In genomic region chr12:78087363-78087675, GRCh38 we compare ENCODE assay signal across 34 cellular contexts.
A peak's percentile ranks its signal among the peaks of the same experiment; 100 is the strongest.
DNase-seq lines count a peak whose midpoint lies in the region; ATAC-seq and TF ChIP-seq lines count a peak whose summit lies in the region.
"Had no signal": no experiment of that assay in that cellular context is flagged by ENCODE, and none has a peak within 500 bp of the region (broad histone marks: within the 10 kb centered on the region; RNA-seq: fewer than 3 reads in every experiment).

No MANE protein-coding gene starts in this region.

- DNase-seq in AG10803 (ENCODE audit: low read depth) (peak; percentile 51), LHCN-M2 (ENCODE audit: low read depth) (peak; percentile 32), dedifferentiated amniotic fluid mesenchymal stem cell (ENCODE audit: extremely low spot score) (peak; percentile 38), iris pigment epithelial cell (ENCODE audit: low read depth) (peak; percentile 43), progenitor cell of endocrine pancreas (ENCODE audit: low spot score, unreplicated experiment) (no peak), amygdala (lab: John Stamatoyannopoulos, UW) (no peak)
- DNase-seq: activated CD4-positive, alpha-beta memory T cell treated with anti-CD3 and anti-CD28 coated beads, Interleukin-2, amount 10 ng/mL, durations not matched to agents 7 days and 5 days; activated CD8-positive, alpha-beta memory T cell treated with anti-CD3 and anti-CD28 coated beads, Interleukin-2, amount 50 U/mL, for 4 hours; activated naive CD4-positive, alpha-beta T cell treated with anti-CD3 and anti-CD28 coated beads, Interleukin-2, amount 10 ng/mL, durations not matched to agents 7 days and 5 days; aorta; CD4-positive, alpha-beta T cell; effector memory CD8-positive, alpha-beta T cell; erythroblast; gastrocnemius medialis; H7; immature natural killer cell; left colon; mammary epithelial cell; NCI-H2029; NCI-H226; NCI-H69; nephron progenitor cell; pancreas; PC-9; retina; small intestine; stimulated activated naive CD4-positive, alpha-beta T cell; upper lobe of right lung had no signal

- ATAC-seq in GM19351 (IDR thresholded peaks at IDR 0.05; ENCODE audit: unreplicated experiment) (no peak), GM18858 (IDR thresholded peaks at IDR 0.05; ENCODE audit: unreplicated experiment) (no peak)
- ATAC-seq: activated T-helper 17 cell treated with anti-CD3 and anti-CD28 coated beads, Interleukin-2, amount 50 U/mL, for 72 hours; effector memory CD8-positive, alpha-beta T cell; gastrocnemius medialis; left colon; pancreas; upper lobe of right lung had no signal

- no peak overlapping the region for H3K4me3 Mint-ChIP-seq in progenitor cell of endocrine pancreas (ENCODE audit: low read depth)
- H3K4me3 Mint-ChIP-seq: activated CD4-positive, alpha-beta memory T cell treated with anti-CD3 and anti-CD28 coated beads, Interleukin-2, amount 10 ng/mL, durations not matched to agents 7 days and 5 days; activated naive CD4-positive, alpha-beta T cell treated with anti-CD3 and anti-CD28 coated beads, Interleukin-2, amount 10 ng/mL, durations not matched to agents 7 days and 5 days; activated T-helper 17 cell treated with anti-CD3 and anti-CD28 coated beads, Interleukin-2, amount 50 U/mL, for 72 hours; CD4-positive, alpha-beta T cell; effector memory CD8-positive, alpha-beta T cell; immature natural killer cell; nephron progenitor cell had no signal

- H3K4me1 Mint-ChIP-seq in progenitor cell of endocrine pancreas (ENCODE audit: low read depth): no peaks in the 10 kb centered on the region
- H3K4me1 Mint-ChIP-seq: activated CD4-positive, alpha-beta memory T cell treated with anti-CD3 and anti-CD28 coated beads, Interleukin-2, amount 10 ng/mL, durations not matched to agents 7 days and 5 days; activated naive CD4-positive, alpha-beta T cell treated with anti-CD3 and anti-CD28 coated beads, Interleukin-2, amount 10 ng/mL, durations not matched to agents 7 days and 5 days; activated T-helper 17 cell treated with anti-CD3 and anti-CD28 coated beads, Interleukin-2, amount 50 U/mL, for 72 hours; immature natural killer cell; nephron progenitor cell had no signal

- H3K27ac Mint-ChIP-seq in progenitor cell of endocrine pancreas: no peak overlapping the region
- H3K27ac Mint-ChIP-seq: activated CD4-positive, alpha-beta memory T cell treated with anti-CD3 and anti-CD28 coated beads, Interleukin-2, amount 10 ng/mL, durations not matched to agents 7 days and 5 days; activated naive CD4-positive, alpha-beta T cell treated with anti-CD3 and anti-CD28 coated beads, Interleukin-2, amount 10 ng/mL, durations not matched to agents 7 days and 5 days; activated T-helper 17 cell treated with anti-CD3 and anti-CD28 coated beads, Interleukin-2, amount 50 U/mL, for 72 hours; CD4-positive, alpha-beta T cell; effector memory CD8-positive, alpha-beta T cell; immature natural killer cell; nephron progenitor cell had no signal

- H3K27me3 Mint-ChIP-seq in progenitor cell of endocrine pancreas: no peaks in the 10 kb centered on the region
- H3K27me3 Mint-ChIP-seq: activated CD4-positive, alpha-beta memory T cell treated with anti-CD3 and anti-CD28 coated beads, Interleukin-2, amount 10 ng/mL, durations not matched to agents 7 days and 5 days; activated naive CD4-positive, alpha-beta T cell treated with anti-CD3 and anti-CD28 coated beads, Interleukin-2, amount 10 ng/mL, durations not matched to agents 7 days and 5 days; activated T-helper 17 cell treated with anti-CD3 and anti-CD28 coated beads, Interleukin-2, amount 50 U/mL, for 72 hours; CD4-positive, alpha-beta T cell; effector memory CD8-positive, alpha-beta T cell had no signal

- H3K4me3 ChIP-seq in AG10803 (ENCODE audit: low read length): no peak overlapping the region
- H3K4me3 ChIP-seq: coronary artery, gastrocnemius medialis, hepatocyte, pancreas, PC-9, suprapubic skin, upper lobe of right lung had no signal

- no peaks in the 10 kb centered on the region for H3K36me3 Mint-ChIP-seq in progenitor cell of endocrine pancreas (ENCODE audit: insufficient read depth)
- H3K36me3 Mint-ChIP-seq: activated naive CD4-positive, alpha-beta T cell treated with anti-CD3 and anti-CD28 coated beads, Interleukin-2, amount 10 ng/mL, durations not matched to agents 7 days and 5 days had no signal

- no peaks in the 10 kb centered on the region for H3K9me3 Mint-ChIP-seq in progenitor cell of endocrine pancreas (ENCODE audit: low read depth)
- H3K9me3 Mint-ChIP-seq: activated naive CD4-positive, alpha-beta T cell treated with anti-CD3 and anti-CD28 coated beads, Interleukin-2, amount 10 ng/mL, durations not matched to agents 7 days and 5 days had no signal

- TF ChIP-seq CTCF in AG10803 (conservative IDR thresholded peaks at IDR 0.05; ENCODE audit: low read length) (no peak), progenitor cell of endocrine pancreas (IDR thresholded peaks at IDR 0.05; ENCODE audit: unreplicated experiment) (no peak)

Comparison
In these comparisons a context has a peak if more than half of its experiments do, and no peak if none do; other contexts are left out.
1. DNase-seq: peak in AG10803 (single experiment), LHCN-M2 (single experiment), dedifferentiated amniotic fluid mesenchymal stem cell (single experiment) and iris pigment epithelial cell (single experiment); none in progenitor cell of endocrine pancreas (single experiment) and amygdala (0 of 56).